Comparison of ENCODE assay signal across 15 cellular contexts in genomic region chr17:46727572-46728348, GRCh38.
DNase-seq lines count a peak whose midpoint lies in the region; ATAC-seq and TF ChIP-seq lines count a peak whose summit lies in the region.
"Had no signal": no experiment of that assay in that cellular context is flagged by ENCODE, and none has a peak within 500 bp of the region (broad histone marks: within the 10 kb centered on the region; RNA-seq: fewer than 3 reads in every experiment).

No MANE protein-coding gene starts in this region.

- no peak overlapping the region for H3K9ac ChIP-seq in iPS-18a (ENCODE audit: low read length)

- peak overlapping the region; percentile 19 for H3K27ac ChIP-seq in iPS-18a (ENCODE audit: low read length)

- ATAC-seq in Right ventricle myocardium superior (ENCODE audit: poor library complexity) = no peak
- ATAC-seq: Panc1, right cardiac atrium had no signal

- intact Hi-C loops in Right ventricle myocardium superior (cut with DNase I) = no loop called here

- no peaks in the 10 kb centered on the region for H3K27me3 ChIP-seq in iPS-18a (ENCODE audit: control insufficient read depth, insufficient read depth, low read length)

- DNase-seq in A172 (ENCODE audit: low spot score) = peak; percentile 71
- peak; percentile 69 for DNase-seq in HS-27A (ENCODE audit: low read depth)
- DNase-seq in astrocyte of the cerebellum (ENCODE audit: low read depth) = peak; percentile 52
- DNase-seq in NCI-H510A treated with DMSO at 0.1 percent for 48 hours (lab: John Stamatoyannopoulos, UW) = no peak
- DNase-seq in NCI-H2107 treated with DMSO at 0.1 percent for 48 hours (lab: John Stamatoyannopoulos, UW; ENCODE audit: unreplicated experiment) = no peak
- no peak for DNase-seq in NCI-H1436 treated with DMSO at 0.1 percent for 48 hours (lab: John Stamatoyannopoulos, UW)
- DNase-seq in Right ventricle myocardium superior = no peak
- DNase-seq: 8988T; activated naive CD8-positive, alpha-beta T cell treated with anti-CD3 and anti-CD28 coated beads for 36 hours; DND-41; effector memory CD4-positive, alpha-beta T cell; NCI-H2227 treated with DMSO at 0.1 percent for 48 hours; right cardiac atrium had no signal

- peaks cover 18% of the 10 kb centered on the region for H3K4me1 ChIP-seq in iPS-18a (ENCODE audit: control insufficient read depth, low read depth, low read length)

- TF ChIP-seq CTCF in astrocyte of the cerebellum (IDR thresholded peaks at IDR 0.05; ENCODE audit: low read depth, low read length, missing control alignments) = no peak

- in situ Hi-C loops in astrocyte of the cerebellum (cut with HindIII; ENCODE audit: low sequenced_read_pairs) = no loop called here

- no peaks in the 10 kb centered on the region for H3K36me3 ChIP-seq in iPS-18a (ENCODE audit: control insufficient read depth, low read depth, low read length)

- H3K9me3 ChIP-seq in iPS-18a (ENCODE audit: control insufficient read depth, low read depth, low read length) = no peaks in the 10 kb centered on the region

- H3K4me3 ChIP-seq in astrocyte of the cerebellum (ENCODE audit: low read depth, low read length) = no peak overlapping the region
- H3K4me3 ChIP-seq in iPS-18a (ENCODE audit: low read length) = no peak overlapping the region

Comparison
In these comparisons a context has a peak if more than half of its experiments do, and no peak if none do; other contexts are left out.
1. DNase-seq: peak in A172 (single experiment), HS-27A (single experiment) and astrocyte of the cerebellum (single experiment); none in NCI-H510A treated with DMSO at 0.1 percent for 48 hours (single experiment), NCI-H2107 treated with DMSO at 0.1 percent for 48 hours (single experiment), NCI-H1436 treated with DMSO at 0.1 percent for 48 hours (single experiment) and Right ventricle myocardium superior (single experiment).